In the genomic region with DNA sequence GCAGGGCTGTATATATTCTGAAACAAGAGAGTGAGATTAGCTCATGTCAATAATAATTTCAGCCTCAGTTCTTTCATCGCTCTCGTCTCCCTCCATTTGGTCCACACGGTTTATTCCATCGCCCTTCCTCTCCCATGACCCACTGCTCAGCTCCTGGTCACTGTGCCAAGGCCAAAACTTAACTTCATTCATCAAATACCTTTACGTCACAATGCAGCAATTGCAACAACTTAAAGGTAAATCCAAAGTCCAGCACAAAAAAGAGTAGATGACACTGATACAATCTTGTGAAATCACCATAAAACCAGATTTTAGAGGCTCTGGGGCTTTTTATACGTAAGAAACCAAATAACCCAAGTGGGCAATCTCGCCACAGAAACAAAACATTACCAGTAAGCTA, we compare ENCODE assay signal across 16 cellular contexts.
DNase-seq lines count a peak whose midpoint lies in the region; ATAC-seq and TF ChIP-seq lines count a peak whose summit lies in the region.
"Had no signal": no experiment of that assay in that cellular context is flagged by ENCODE, and none has a peak within 500 bp of the region (broad histone marks: within the 10 kb centered on the region; RNA-seq: fewer than 3 reads in every experiment).

No MANE protein-coding gene starts in this region.

- ATAC-seq in natural killer cell, result no peak
- ATAC-seq in natural killer cell treated with Interleukin-12 subunit alpha and Interleukin-12 subunit beta and Interleukin-15 and Interleukin-18, amount 100 ng/mL, for 72 hours, result no peak
- ATAC-seq in right lobe of liver, result peak; percentile 62 to 68 (median 64)
- ATAC-seq: CD8-positive, alpha-beta T cell had no signal

- H3K27ac Mint-ChIP-seq in natural killer cell, result no peak overlapping the region
- no peak overlapping the region for H3K27ac Mint-ChIP-seq in natural killer cell treated with Interleukin-12 subunit alpha and Interleukin-12 subunit beta and Interleukin-15 and Interleukin-18, amount 100 ng/mL, for 72 hours
- peak overlapping the region; percentile 70 for H3K27ac Mint-ChIP-seq in activated naive CD8-positive, alpha-beta T cell

- WGBS in right lobe of liver (ENCODE audit: insufficient coverage, low coverage, low lambda C conversion rate, missing lambda C conversion rate), result 34% methylated on average over 7 of the region's 7 CpGs

- intact Hi-C loops in natural killer cell (cut with micrococcal nuclease), result no loop called here
- intact Hi-C loops in right lobe of liver (cut with DNase I), result no loop called here

- peaks cover 0 to 70% (median 38%) of the 10 kb centered on the region in 4 donors for H3K4me1 ChIP-seq in right lobe of liver
- H3K4me1 ChIP-seq: HAP-1 had no signal

- TF ChIP-seq POLR2A in right lobe of liver (IDR thresholded peaks at IDR 0.05), result no peak

- no peaks in the 10 kb centered on the region for H3K27me3 Mint-ChIP-seq in natural killer cell (ENCODE audit: low read depth in 2 of 2)
- H3K27me3 Mint-ChIP-seq in natural killer cell treated with Interleukin-12 subunit alpha and Interleukin-12 subunit beta and Interleukin-15 and Interleukin-18, amount 100 ng/mL, for 72 hours, result no peaks in the 10 kb centered on the region
- H3K27me3 Mint-ChIP-seq in activated naive CD8-positive, alpha-beta T cell, result no peaks in the 10 kb centered on the region

- H3K9me3 ChIP-seq in right lobe of liver, result no peaks in the 10 kb centered on the region
- H3K9me3 ChIP-seq: HAP-1 had no signal

- DNase-seq in natural killer cell (no peak), right lobe of liver (peak in 1 of 3 donors; percentile 77), NOMO-1 treated with dmso at 0.1 percent for 144 hours (lab: John Stamatoyannopoulos, UW; ENCODE audit: unreplicated experiment) (no peak), NCI-H1930 (lab: John Stamatoyannopoulos, UW) (no peak), SHP77 (lab: John Stamatoyannopoulos, UW) (no peak)
- no peak for DNase-seq in natural killer cell treated with Interleukin-12 subunit alpha and Interleukin-12 subunit beta and Interleukin-15 and Interleukin-18, amount 100 ng/mL, for 72 hours (ENCODE audit: low spot score)
- DNase-seq: AML-193; CD8-positive, alpha-beta T cell; DND-41; GDM1; NCI-H1436; NCI-H2227 treated with DMSO at 0.1 percent for 48 hours; NCI-H69; NK-92 treated with Interleukin-12 subunit alpha and Interleukin-12 subunit beta, amount 100 ng/mL, for 24 hours had no signal

- H3K4me3 ChIP-seq in right lobe of liver, result no peak overlapping the region
- H3K4me3 ChIP-seq: HAP-1 had no signal

- no peaks in the 10 kb centered on the region for H3K36me3 ChIP-seq in right lobe of liver

- peak overlapping the region in 2 of 3 donors; percentile 67 to 80 for H3K27ac ChIP-seq in right lobe of liver

- no peak for TF ChIP-seq CTCF in natural killer cell (IDR thresholded peaks at IDR 0.05)
- no peak for TF ChIP-seq CTCF in right lobe of liver (IDR thresholded peaks at IDR 0.05)

- H3K4me1 Mint-ChIP-seq in natural killer cell, result peaks cover 65 to 66% of the 10 kb centered on the region in 2 donors
- peaks cover 50 to 53% of the 10 kb centered on the region in 2 donors for H3K4me1 Mint-ChIP-seq in natural killer cell treated with Interleukin-12 subunit alpha and Interleukin-12 subunit beta and Interleukin-15 and Interleukin-18, amount 100 ng/mL, for 72 hours (ENCODE audit: low read depth in 2 of 2)
- H3K4me1 Mint-ChIP-seq in activated naive CD8-positive, alpha-beta T cell (ENCODE audit: low read depth), result peaks cover 76% of the 10 kb centered on the region

- peaks cover 5% of the 10 kb centered on the region for H3K36me3 Mint-ChIP-seq in natural killer cell
- H3K36me3 Mint-ChIP-seq in natural killer cell treated with Interleukin-12 subunit alpha and Interleukin-12 subunit beta and Interleukin-15 and Interleukin-18, amount 100 ng/mL, for 72 hours, result peaks cover 5% of the 10 kb centered on the region
- H3K36me3 Mint-ChIP-seq in activated naive CD8-positive, alpha-beta T cell, result no peaks in the 10 kb centered on the region

- H3K27me3 ChIP-seq in right lobe of liver, result no peaks in the 10 kb centered on the region

- no peaks in the 10 kb centered on the region for H3K9me3 Mint-ChIP-seq in natural killer cell
- H3K9me3 Mint-ChIP-seq in natural killer cell treated with Interleukin-12 subunit alpha and Interleukin-12 subunit beta and Interleukin-15 and Interleukin-18, amount 100 ng/mL, for 72 hours, result no peaks in the 10 kb centered on the region
- no peaks in the 10 kb centered on the region for H3K9me3 Mint-ChIP-seq in activated naive CD8-positive, alpha-beta T cell (ENCODE audit: low read depth)
- H3K9me3 Mint-ChIP-seq: CD8-positive, alpha-beta T cell had no signal

- peak overlapping the region; percentile 61 for H3K4me3 Mint-ChIP-seq in natural killer cell
- H3K4me3 Mint-ChIP-seq in natural killer cell treated with Interleukin-12 subunit alpha and Interleukin-12 subunit beta and Interleukin-15 and Interleukin-18, amount 100 ng/mL, for 72 hours, result no peak overlapping the region
- H3K4me3 Mint-ChIP-seq in activated naive CD8-positive, alpha-beta T cell, result peak overlapping the region; percentile 30
- H3K4me3 Mint-ChIP-seq: CD8-positive, alpha-beta T cell had no signal

Comparison
In these comparisons a context has a peak if more than half of its experiments do, and no peak if none do; other contexts are left out.
1. ATAC-seq: peak in right lobe of liver (4 of 4); none in natural killer cell (0 of 3) and natural killer cell treated with Interleukin-12 subunit alpha and Interleukin-12 subunit beta and Interleukin-15 and Interleukin-18, amount 100 ng/mL, for 72 hours (0 of 2).